ENCODE assay signal across 16 cellular contexts in genomic region chr16:68575082-68575481, GRCh38. TPM values are rescaled to one million over a fixed set of nuclear protein-coding genes. Genes with fewer than 3 reads are reported as not detected.
DNase-seq lines count a peak whose midpoint lies in the region; ATAC-seq and TF ChIP-seq lines count a peak whose summit lies in the region.
"Had no signal": no experiment of that assay in that cellular context is flagged by ENCODE, and none has a peak within 500 bp of the region (broad histone marks: within the 10 kb centered on the region; RNA-seq: fewer than 3 reads in every experiment).

No MANE protein-coding gene starts in this region.

- no peaks in the 10 kb centered on the region for H3K79me1 ChIP-seq in H9 (ENCODE audit: insufficient read depth, low read depth, low read length, poor library complexity, severe bottlenecking)

- H3K9me3 ChIP-seq in H9 (ENCODE audit: control insufficient read depth, low read depth, low read length) (peaks cover 48% of the 10 kb centered on the region), SJCRH30 (replicated peaks) (no peaks in the 10 kb centered on the region)

- H3K23me2 ChIP-seq in H9 (ENCODE audit: insufficient read length, low read depth, low read length, poor library complexity, severe bottlenecking) = no peaks in the 10 kb centered on the region

- H4K20me1 ChIP-seq in H9 (ENCODE audit: control insufficient read depth, insufficient read depth, insufficient read length) = no peaks in the 10 kb centered on the region

- no peaks in the 10 kb centered on the region for H3K4me1 Mint-ChIP-seq in H9
- no peaks in the 10 kb centered on the region for H3K4me1 Mint-ChIP-seq in activated T-helper 17 cell treated with anti-CD3 and anti-CD28 coated beads, Interleukin-2, amount 50 U/mL, for 72 hours
- H3K4me1 Mint-ChIP-seq: CD4-positive, CD25-positive, alpha-beta regulatory T cell had no signal

- H3K27me3 ChIP-seq in H9 (ENCODE audit: insufficient read depth, low read length) (no peaks in the 10 kb centered on the region), SJCRH30 (no peaks in the 10 kb centered on the region)
- H3K27me3 ChIP-seq: BE2C had no signal

- no peak overlapping the region for H3K23ac ChIP-seq in H9 (ENCODE audit: insufficient read length, low read depth, low read length)

- H3K4me1 ChIP-seq in H9 (ENCODE audit: insufficient read depth, low read length) = no peaks in the 10 kb centered on the region
- no peaks in the 10 kb centered on the region for H3K4me1 ChIP-seq in SJCRH30
- H3K4me1 ChIP-seq: BE2C, Caco-2, HAP-1 had no signal

- POLR2A ChIA-PET in RWPE1 (lab: Yijun Ruan, JAX; ENCODE audit: low non-redundant PET) = no interaction called here

- no peak overlapping the region for H3T11ph ChIP-seq in H9 (ENCODE audit: low read length)

- DNase-seq in H9 = peak; percentile 18
- no peak for DNase-seq in RWPE1 (ENCODE audit: low spot score)
- DNase-seq in epithelial cell of esophagus (ENCODE audit: low read depth) = peak; percentile 75
- DNase-seq in islet precursor cell = peak; percentile 9
- no peak for DNase-seq in SJCRH30
- DNase-seq: ACHN; BE2C; C1 segment of cervical spinal cord; Caco-2; CD4-positive, CD25-positive, alpha-beta regulatory T cell; DMS79 treated with DMSO at 0.1 percent for 48 hours; GF-D8 had no signal

- H3K79me2 ChIP-seq in H9 (ENCODE audit: insufficient read depth, low read length) = no peaks in the 10 kb centered on the region

- no peak overlapping the region for H3K9ac ChIP-seq in H9 (ENCODE audit: extremely low read depth, insufficient read length, low read length)

- CTCF ChIA-PET in RWPE1 (lab: Yijun Ruan, JAX) = no interaction called here

- H2AK5ac ChIP-seq in H9 (ENCODE audit: insufficient read length, low read length) = no peak overlapping the region

- no peak overlapping the region for H4K5ac ChIP-seq in H9 (ENCODE audit: insufficient read length, low read depth, low read length)

- H3K36me3 Mint-ChIP-seq in H9 (ENCODE audit: insufficient read depth in 1 of 3, low read depth in 3 of 3) = peaks cover 41 to 49% (median 46%) of the 10 kb centered on the region in 3 experiments
- no peaks in the 10 kb centered on the region for H3K36me3 Mint-ChIP-seq in activated T-helper 17 cell treated with anti-CD3 and anti-CD28 coated beads, Interleukin-2, amount 50 U/mL, for 72 hours (ENCODE audit: low read depth)

- H4K8ac ChIP-seq in H9 (replicated peaks; ENCODE audit: insufficient read length, low read depth, low read length) = no peak overlapping the region

- H3K9me3 Mint-ChIP-seq in H9 = peaks cover 77 to 81% of the 10 kb centered on the region in 2 experiments
- peaks cover 16% of the 10 kb centered on the region for H3K9me3 Mint-ChIP-seq in activated T-helper 17 cell treated with anti-CD3 and anti-CD28 coated beads, Interleukin-2, amount 50 U/mL, for 72 hours

- H3K27ac ChIP-seq in H9 (ENCODE audit: insufficient read length, low read depth, low read length) (no peak overlapping the region), RWPE1 (peak overlapping the region; percentile 33; the same call in 1 of the 2 replicates), SJCRH30 (no peak overlapping the region)
- H3K27ac ChIP-seq: HL-60 had no signal

- H3K4ac ChIP-seq in H9 (ENCODE audit: low read depth, low read length) = no peak overlapping the region

- no peaks in the 10 kb centered on the region for H3K36me3 ChIP-seq in SJCRH30
- H3K36me3 ChIP-seq: BE2C, HAP-1 had no signal

- no peak overlapping the region for H2BK120ac ChIP-seq in H9 (ENCODE audit: low read depth, low read length, poor library complexity, severe bottlenecking)

- no peak overlapping the region for H3K4me3 ChIP-seq in epithelial cell of esophagus (ENCODE audit: low read length)
- no peak overlapping the region for H3K4me3 ChIP-seq in SJCRH30
- H3K4me3 ChIP-seq: HAP-1 had no signal

- ATAC-seq in HG03571 (IDR thresholded peaks at IDR 0.05; ENCODE audit: unreplicated experiment) = no peak
- ATAC-seq in activated T-helper 17 cell treated with anti-CD3 and anti-CD28 coated beads, Interleukin-2, amount 50 U/mL, for 72 hours (replicated peaks) = no peak

- no peak overlapping the region for H2BK20ac ChIP-seq in H9 (ENCODE audit: low read depth, low read length, poor library complexity, severe bottlenecking)

- peaks cover 4% of the 10 kb centered on the region; the same call in 1 of the 2 replicates for H3K27me3 Mint-ChIP-seq in H9 (ENCODE audit: low read depth)
- no peaks in the 10 kb centered on the region for H3K27me3 Mint-ChIP-seq in activated T-helper 17 cell treated with anti-CD3 and anti-CD28 coated beads, Interleukin-2, amount 50 U/mL, for 72 hours
- H3K27me3 Mint-ChIP-seq: CD4-positive, CD25-positive, alpha-beta regulatory T cell had no signal

- no peak overlapping the region for H3K56ac ChIP-seq in H9 (ENCODE audit: insufficient read length, low read depth, low read length)

- H2BK12ac ChIP-seq in H9 (ENCODE audit: insufficient read length, low read depth, low read length) = no peak overlapping the region

- no peak overlapping the region for H4K91ac ChIP-seq in H9 (ENCODE audit: insufficient read length, low read depth, low read length)

- H3K18ac ChIP-seq in H9 (ENCODE audit: insufficient read length, low read depth, low read length) = no peak overlapping the region

- no peak overlapping the region for H3K14ac ChIP-seq in H9 (ENCODE audit: insufficient read depth, low read length)

- TF ChIP-seq CTCF in H9 (conservative IDR thresholded peaks at IDR 0.05) = no peak
- no peak for TF ChIP-seq CTCF in RWPE1 (conservative IDR thresholded peaks at IDR 0.05; ENCODE audit: low read depth)
- TF ChIP-seq CTCF in epithelial cell of esophagus (IDR thresholded peaks at IDR 0.05; ENCODE audit: insufficient read depth, low read depth, low read length, missing control alignments) = no peak

- H3K4me2 ChIP-seq in H9 (ENCODE audit: insufficient read depth, insufficient read length, low read length) = no peak overlapping the region

- H2BK15ac ChIP-seq in H9 (ENCODE audit: low read depth, low read length) = no peak overlapping the region

- no peak overlapping the region for H3K4me3 Mint-ChIP-seq in H9
- H3K4me3 Mint-ChIP-seq in activated T-helper 17 cell treated with anti-CD3 and anti-CD28 coated beads, Interleukin-2, amount 50 U/mL, for 72 hours = no peak overlapping the region
- H3K4me3 Mint-ChIP-seq: CD4-positive, CD25-positive, alpha-beta regulatory T cell had no signal

- no peak overlapping the region for H2AFZ ChIP-seq in H9 (ENCODE audit: low read length)

- no CpG with 5 or more reads among the region's 3 CpGs for WGBS in H9 (ENCODE audit: extremely low coverage, insufficient read length, low lambda C conversion rate)

- H2BK5ac ChIP-seq in H9 (ENCODE audit: insufficient read length, low read length) = no peak overlapping the region

- H3K27ac Mint-ChIP-seq in H9 = no peak overlapping the region
- no peak overlapping the region for H3K27ac Mint-ChIP-seq in activated T-helper 17 cell treated with anti-CD3 and anti-CD28 coated beads, Interleukin-2, amount 50 U/mL, for 72 hours

RNA-seq across cellular contexts. Expression of gene ZFP90, which starts 36.0 kb away (rescaled TPM):
- 12.8 and 14.8 TPM in 2 replicates for total RNA-seq in H9 (2021)
- 11.6 and 13.3 TPM in 2 replicates for total RNA-seq in SJCRH30 (2014; rRNA removed; shearing (Covaris generic))
- total RNA-seq in activated T-helper 17 cell treated with anti-CD3 and anti-CD28 coated beads, Interleukin-2, amount 50 U/mL, for 72 hours = 10 to 100 TPM; 26.5 to 30.5 TPM

Comparison
In these comparisons a context has a peak if more than half of its experiments do, and no peak if none do; other contexts are left out.
1. DNase-seq: peak in H9 (single experiment), epithelial cell of esophagus (single experiment) and islet precursor cell (single experiment); none in RWPE1 (single experiment) and SJCRH30 (0 of 2).